22 cellular contexts compared by ENCODE assay signal in genomic region chr2:27596627-27597026, GRCh38. TPM values are rescaled to one million over a fixed set of nuclear protein-coding genes. Genes with fewer than 3 reads are reported as not detected.
DNase-seq lines count a peak whose midpoint lies in the region; ATAC-seq, FAIRE-seq and TF ChIP-seq lines count a peak whose summit lies in the region.
"Had no signal": no experiment of that assay in that cellular context is flagged by ENCODE, and none has a peak within 500 bp of the region (broad histone marks: within the 10 kb centered on the region; RNA-seq: fewer than 3 reads in every experiment).

No MANE protein-coding gene starts in this region.

- no peak overlapping the region for H3K4me3 ChIP-seq in HepG2 (replicated peaks in 1 of 3; ENCODE audit: insufficient read depth in 1 of 3, low read depth in 2 of 3, low read length in 3 of 3)
- H3K4me3 ChIP-seq in right lobe of liver, result no peak overlapping the region
- no peak overlapping the region for H3K4me3 ChIP-seq in epithelial cell of esophagus (ENCODE audit: low read length)
- no peak overlapping the region for H3K4me3 ChIP-seq in lower lobe of right lung
- H3K4me3 ChIP-seq: gastroesophageal sphincter had no signal

- H3K79me2 ChIP-seq in HepG2 (ENCODE audit: insufficient read depth, low read length), result peaks cover 75% of the 10 kb centered on the region

- POLR2A ChIA-PET in HepG2 (lab: Yijun Ruan, JAX), result interaction anchor here (1.0 kb wide), 1 partner anchor 14 kb away, joined by 5 read pairs; the partner anchor contains the start of gene ZNF512

- TF ChIP-seq POLR2A in HepG2 (IDR thresholded peaks at IDR 0.05; ENCODE audit: insufficient read depth in 1 of 2, low read depth in 2 of 2, low read length in 2 of 2) (no peak), right lobe of liver (IDR thresholded peaks at IDR 0.05) (no peak)

- no peak overlapping the region for H2AFZ ChIP-seq in HepG2 (ENCODE audit: low read length)

- no peak for TF ChIP-seq CTCF in HepG2 (CRISPR knock-in tag; IDR thresholded peaks at IDR 0.05)
- TF ChIP-seq CTCF in right lobe of liver (IDR thresholded peaks at IDR 0.05), result no peak
- no peak for TF ChIP-seq CTCF in epithelial cell of esophagus (IDR thresholded peaks at IDR 0.05; ENCODE audit: insufficient read depth, low read depth, low read length, missing control alignments)
- no peak for TF ChIP-seq CTCF in lower lobe of right lung (IDR thresholded peaks at IDR 0.05)

- no peak for TF ChIP-seq EP300 in HepG2 (IDR thresholded peaks at IDR 0.05; ENCODE audit: low read depth in 2 of 2, low read length in 2 of 2)
- no peak for TF ChIP-seq EP300 in HepG2 (CRISPR knock-in tag; IDR thresholded peaks at IDR 0.05; ENCODE audit: borderline replicate concordance)

- H3K9me3 ChIP-seq in HepG2 (ENCODE audit: low read length), result peaks cover 9% of the 10 kb centered on the region
- H3K9me3 ChIP-seq in right lobe of liver, result no peaks in the 10 kb centered on the region
- peaks cover 10% of the 10 kb centered on the region for H3K9me3 ChIP-seq in lower lobe of right lung

- H3K27ac ChIP-seq in HepG2 (ENCODE audit: extremely low read length, insufficient read depth, low read length) (no peak overlapping the region), right lobe of liver (no peak overlapping the region), lower lobe of right lung (no peak overlapping the region)
- H3K27ac ChIP-seq: gastroesophageal sphincter had no signal

- ATAC-seq in HepG2 (peak; percentile 52; the same call in 2 of the 3 replicates), right lobe of liver (no peak), HG03442 (IDR thresholded peaks at IDR 0.05; ENCODE audit: unreplicated experiment) (no peak), lower lobe of right lung (no peak), HG03045 (IDR thresholded peaks at IDR 0.05; ENCODE audit: unreplicated experiment) (no peak)
- ATAC-seq in stimulated activated naive B cell treated with anti-CD40 and anti-IgM and Interleukin-4, amounts not matched to agents 10 μg/mL and 1 μg/mL and 100 μg/mL, for 72 hours (replicated peaks), result no peak
- ATAC-seq: gastroesophageal sphincter, SK-N-SH treated with all-trans-retinoic acid at 6 μM for 48 hours, WTC11 had no signal

- TF ChIP-seq RAD21 in HepG2 (CRISPR knock-in tag; IDR thresholded peaks at IDR 0.05), result no peak

- peaks cover 23% of the 10 kb centered on the region for H4K20me1 ChIP-seq in HepG2 (ENCODE audit: insufficient read depth, low read length)

- H3K4me1 ChIP-seq in HepG2 (ENCODE audit: insufficient read depth, low read length), result peaks cover 21% of the 10 kb centered on the region
- H3K4me1 ChIP-seq in right lobe of liver, result no peaks in the 10 kb centered on the region
- peaks cover 15% of the 10 kb centered on the region for H3K4me1 ChIP-seq in lower lobe of right lung

- no peak overlapping the region for H3K4me3 Mint-ChIP-seq in stimulated activated naive B cell treated with anti-CD40 and anti-IgM and Interleukin-4, amounts not matched to agents 10 μg/mL and 1 μg/mL and 100 μg/mL, for 72 hours
- H3K4me3 Mint-ChIP-seq: immature natural killer cell; naive B cell; T-helper 2 cell treated with Interferon-gamma antibody and Interleukin-4, amounts not matched to agents 5 μg/mL and 100 μg/mL, for 36 hours; WTC11 had no signal

- intact Hi-C loops in HepG2 (cut with micrococcal nuclease; ENCODE audit: unreplicated experiment), result no loop called here
- intact Hi-C loops in right lobe of liver (cut with DNase I), result no loop called here
- intact Hi-C loops in lower lobe of right lung (cut with DNase I), result no loop called here

- H3K27me3 ChIP-seq in HepG2 (ENCODE audit: control insufficient read depth in 1 of 2, insufficient read depth in 2 of 2, low read length in 2 of 2), result no peaks in the 10 kb centered on the region
- no peaks in the 10 kb centered on the region for H3K27me3 ChIP-seq in right lobe of liver
- H3K27me3 ChIP-seq in lower lobe of right lung (ENCODE audit: low read depth), result no peaks in the 10 kb centered on the region
- H3K27me3 ChIP-seq: gastroesophageal sphincter had no signal

- H3K27ac Mint-ChIP-seq in stimulated activated naive B cell treated with anti-CD40 and anti-IgM and Interleukin-4, amounts not matched to agents 10 μg/mL and 1 μg/mL and 100 μg/mL, for 72 hours, result peak overlapping the region; percentile 73
- H3K27ac Mint-ChIP-seq: T-helper 2 cell treated with Interferon-gamma antibody and Interleukin-4, amounts not matched to agents 5 μg/mL and 100 μg/mL, for 36 hours; WTC11 had no signal

- DNase-seq in HepG2 (ENCODE audit: low spot score) (no peak), right lobe of liver (no peak), MV-4-11 (lab: John Stamatoyannopoulos, UW) (peak; percentile 20), epithelial cell of esophagus (ENCODE audit: low read depth) (peak; percentile 75), lower lobe of right lung (no peak)
- no peak for DNase-seq in stimulated activated naive B cell treated with anti-CD40 and anti-IgM and Interleukin-4, amounts not matched to agents 10 μg/mL and 1 μg/mL and 100 μg/mL, for 72 hours
- DNase-seq: activated CD4-positive, alpha-beta T cell treated with anti-CD3 and anti-CD28 coated beads, Interleukin-2, amount 50 U/mL, for 4 hours; GDM1; hippocampal formation; immature natural killer cell; naive B cell; NCI-H1694 treated with DMSO at 0.1 percent for 48 hours; NCI-H526 treated with DMSO at 0.1 percent for 48 hours; retina; stimulated activated CD4-positive, alpha-beta T cell treated with anti-CD3 and anti-CD28 coated beads, Interleukin-4, amount 100 ng/mL, for 1 hour; stimulated activated naive CD4-positive, alpha-beta T cell had no signal

- no peaks in the 10 kb centered on the region for H3K27me3 Mint-ChIP-seq in stimulated activated naive B cell treated with anti-CD40 and anti-IgM and Interleukin-4, amounts not matched to agents 10 μg/mL and 1 μg/mL and 100 μg/mL, for 72 hours
- H3K27me3 Mint-ChIP-seq: naive B cell had no signal

- peaks cover 46 to 70% of the 10 kb centered on the region in 2 donors for H3K36me3 Mint-ChIP-seq in stimulated activated naive B cell treated with anti-CD40 and anti-IgM and Interleukin-4, amounts not matched to agents 10 μg/mL and 1 μg/mL and 100 μg/mL, for 72 hours

- H3K4me1 Mint-ChIP-seq in stimulated activated naive B cell treated with anti-CD40 and anti-IgM and Interleukin-4, amounts not matched to agents 10 μg/mL and 1 μg/mL and 100 μg/mL, for 72 hours, result peaks cover 18 to 29% of the 10 kb centered on the region in 2 donors
- H3K4me1 Mint-ChIP-seq: WTC11 had no signal

- 82% methylated on average over 1 of the region's 1 CpG for WGBS in HepG2 (ENCODE audit: low lambda C conversion rate)
- WGBS in right lobe of liver (ENCODE audit: insufficient coverage, low coverage, low lambda C conversion rate, missing lambda C conversion rate), result 86% methylated on average over 1 of the region's 1 CpG

- CTCF ChIA-PET in HepG2 (lab: Yijun Ruan, JAX; ENCODE audit: low intra/inter-chr PET ratio, low total read pairs), result no interaction called here

- peaks cover 0 to 13% of the 10 kb centered on the region in 2 donors for H3K9me3 Mint-ChIP-seq in stimulated activated naive B cell treated with anti-CD40 and anti-IgM and Interleukin-4, amounts not matched to agents 10 μg/mL and 1 μg/mL and 100 μg/mL, for 72 hours

- no TSS peak for BruUV-seq in HepG2 (replicated peaks; lab: Mats Ljungman, UMichigan)

- FAIRE-seq in HepG2 (lab: Jason Lieb, UNC), result peak; percentile 53

- H3K9ac ChIP-seq in HepG2 (ENCODE audit: insufficient read depth, low read depth, low read length), result no peak overlapping the region

- in situ Hi-C loops in HepG2 (cut with HindIII; ENCODE audit: extremely low pct_ligation_motif_present, low pct_unique_long_range_greater_than_20kb), result no loop called here

- H3K36me3 ChIP-seq in HepG2 (replicated peaks in 1 of 2; ENCODE audit: control insufficient read depth in 1 of 2, insufficient read depth in 2 of 2, low read length in 2 of 2), result peaks cover 5 to 29% of the 10 kb centered on the region in 2 experiments; a peak in 3 of 5 replicates
- H3K36me3 ChIP-seq in right lobe of liver, result peaks cover 0 to 22% (median 0%) of the 10 kb centered on the region in 4 donors
- peaks cover 32% of the 10 kb centered on the region for H3K36me3 ChIP-seq in lower lobe of right lung

- no peak overlapping the region for H3K4me2 ChIP-seq in HepG2 (ENCODE audit: low read depth, low read length)

RNA-seq across cellular contexts. Expression of gene ZNF512, which starts 13.8 kb away (rescaled TPM):
- 31.0 and 38.1 TPM in 2 replicates for total RNA-seq in HepG2 (2016; rRNA removed; fragmentation: Illumina TruSeq; extraction: Trizol)
- total RNA-seq in HepG2 (2016; cell fraction: cytosol; rRNA removed; fragmentation: Illumina TruSeq; extraction: Trizol; ENCODE audit: low read depth), result 16.0 and 19.8 TPM in 2 replicates
- 26.9 and 42.0 TPM in 2 replicates for total RNA-seq in HepG2 (2016; cell fraction: insoluble cytoplasmic fraction; rRNA removed; fragmentation: Illumina TruSeq; extraction: Trizol)
- total RNA-seq in HepG2 (2016; cell fraction: membrane; rRNA removed; fragmentation: Illumina TruSeq; extraction: Trizol), result 21.0 and 25.6 TPM in 2 replicates
- total RNA-seq in HepG2 (2016; cell fraction: nucleus; rRNA removed; fragmentation: Illumina TruSeq; extraction: Trizol), result 41.8 and 49.3 TPM in 2 replicates
- 27.9 and 29.8 TPM in 2 replicates for polyA plus RNA-seq in HepG2 (2011; rRNA removed)
- polyA plus RNA-seq in HepG2 (2011; cell fraction: cytosol; rRNA removed), result 13.4 and 17.0 TPM in 2 replicates
- 81.1 and 98.2 TPM in 2 replicates for polyA plus RNA-seq in HepG2 (2011; cell fraction: nucleus; rRNA removed)
- polyA plus RNA-seq in HepG2 (2012), result 22.2 and 36.6 TPM in 2 replicates
- 3.3 and 4.9 TPM in 2 replicates for polyA plus RNA-seq in HepG2 (2016; cell fraction: cytosol; fragmentation: Illumina TruSeq; extraction: Trizol; ENCODE audit: low read depth)
- polyA plus RNA-seq in HepG2 (2016; cell fraction: insoluble cytoplasmic fraction; fragmentation: Illumina TruSeq; extraction: Trizol; ENCODE audit: low read depth), result 33.7 and 36.8 TPM in 2 replicates
- polyA plus RNA-seq in HepG2 (2016; cell fraction: membrane; fragmentation: Illumina TruSeq; extraction: Trizol; ENCODE audit: low read depth), result 10.9 TPM in 2 replicates
- polyA plus RNA-seq in HepG2 (2016; cell fraction: nucleus; fragmentation: Illumina TruSeq; extraction: Trizol; ENCODE audit: insufficient read depth, low read depth), result 65.8 and 79.5 TPM in 2 replicates
- 19.0 and 22.7 TPM in 2 replicates for polyA minus RNA-seq in HepG2 (2011; rRNA and poly(A)+ RNA removed; ENCODE audit: low replicate concordance)
- 9.5 and 10.0 TPM in 2 replicates for polyA minus RNA-seq in HepG2 (2011; cell fraction: cytosol; rRNA and poly(A)+ RNA removed)
- polyA minus RNA-seq in HepG2 (2011; cell fraction: nucleus; rRNA and poly(A)+ RNA removed), result 57.8 and 73.6 TPM in 2 replicates
- 10 to 100 TPM in 1 of 6 experiments, 1 to 10 TPM in 5; 5.5 to 13.4 (median 6.8) TPM for total RNA-seq in right lobe of liver
- 29.5 TPM for total RNA-seq in lower lobe of right lung

RNA-seq across cellular contexts. Expression of gene CCDC121, which starts 32.2 kb away (rescaled TPM):
- total RNA-seq in HepG2 (2016; rRNA removed; fragmentation: Illumina TruSeq; extraction: Trizol) (3.0 and 3.8 TPM in 2 replicates), right lobe of liver (1 to 10 TPM in 4 of 6 experiments, under 1 TPM in 2; 0.74 to 2.1 (median 1.5) TPM), lower lobe of right lung (5.9 TPM)
- total RNA-seq in HepG2 (2016; cell fraction: cytosol; rRNA removed; fragmentation: Illumina TruSeq; extraction: Trizol; ENCODE audit: low read depth), result 0.40 and 1.1 TPM in 2 replicates
- 3.4 and 4.4 TPM in 2 replicates for total RNA-seq in HepG2 (2016; cell fraction: insoluble cytoplasmic fraction; rRNA removed; fragmentation: Illumina TruSeq; extraction: Trizol)
- total RNA-seq in HepG2 (2016; cell fraction: membrane; rRNA removed; fragmentation: Illumina TruSeq; extraction: Trizol), result 2.0 TPM in 2 replicates
- total RNA-seq in HepG2 (2016; cell fraction: nucleus; rRNA removed; fragmentation: Illumina TruSeq; extraction: Trizol), result 2.3 and 2.7 TPM in 2 replicates
- 1.2 and 1.9 TPM in 2 replicates for polyA plus RNA-seq in HepG2 (2011; rRNA removed)
- polyA plus RNA-seq in HepG2 (2011; cell fraction: cytosol; rRNA removed), result 0.50 and 0.79 TPM in 2 replicates
- 0.61 and 0.88 TPM in 2 replicates for polyA plus RNA-seq in HepG2 (2011; cell fraction: nucleus; rRNA removed)
- polyA plus RNA-seq in HepG2 (2012), result 1.3 and 2.8 TPM in 2 replicates
- 0.28 and 0.31 TPM in 2 replicates for polyA plus RNA-seq in HepG2 (2016; cell fraction: cytosol; fragmentation: Illumina TruSeq; extraction: Trizol; ENCODE audit: low read depth)
- polyA plus RNA-seq in HepG2 (2016; cell fraction: insoluble cytoplasmic fraction; fragmentation: Illumina TruSeq; extraction: Trizol; ENCODE audit: low read depth), result 3.4 and 5.5 TPM in 2 replicates
- polyA plus RNA-seq in HepG2 (2016; cell fraction: membrane; fragmentation: Illumina TruSeq; extraction: Trizol; ENCODE audit: low read depth), result 0.83 and 1.1 TPM in 2 replicates
- polyA plus RNA-seq in HepG2 (2016; cell fraction: nucleus; fragmentation: Illumina TruSeq; extraction: Trizol; ENCODE audit: insufficient read depth, low read depth), result 3.8 and 3.9 TPM in 2 replicates
- 0.46 and 0.49 TPM in 2 replicates for polyA minus RNA-seq in HepG2 (2011; rRNA and poly(A)+ RNA removed; ENCODE audit: low replicate concordance)
- 0.79 and 1.1 TPM in 2 replicates for polyA minus RNA-seq in HepG2 (2011; cell fraction: cytosol; rRNA and poly(A)+ RNA removed)
- 1.9 and 2.6 TPM in 2 replicates for polyA minus RNA-seq in HepG2 (2011; cell fraction: nucleus; rRNA and poly(A)+ RNA removed)

RNA-seq across cellular contexts. Expression of gene GPN1, which starts 32.2 kb away (rescaled TPM):
- 62.7 and 98.5 TPM in 2 replicates for total RNA-seq in HepG2 (2016; rRNA removed; fragmentation: Illumina TruSeq; extraction: Trizol)
- total RNA-seq in HepG2 (2016; cell fraction: cytosol; rRNA removed; fragmentation: Illumina TruSeq; extraction: Trizol; ENCODE audit: low read depth), result 11.8 and 12.1 TPM in 2 replicates
- total RNA-seq in HepG2 (2016; cell fraction: insoluble cytoplasmic fraction; rRNA removed; fragmentation: Illumina TruSeq; extraction: Trizol), result 62.1 and 103 TPM in 2 replicates
- total RNA-seq in HepG2 (2016; cell fraction: membrane; rRNA removed; fragmentation: Illumina TruSeq; extraction: Trizol), result 36.3 and 39.5 TPM in 2 replicates
- total RNA-seq in HepG2 (2016; cell fraction: nucleus; rRNA removed; fragmentation: Illumina TruSeq; extraction: Trizol), result 35.4 and 37.8 TPM in 2 replicates
- polyA plus RNA-seq in HepG2 (2011; rRNA removed), result 51.9 and 54.5 TPM in 2 replicates
- polyA plus RNA-seq in HepG2 (2011; cell fraction: cytosol; rRNA removed), result 29.7 and 46.3 TPM in 2 replicates
- polyA plus RNA-seq in HepG2 (2011; cell fraction: nucleus; rRNA removed), result 16.8 and 22.2 TPM in 2 replicates
- polyA plus RNA-seq in HepG2 (2012), result 41.7 and 47.0 TPM in 2 replicates
- 13.4 and 13.7 TPM in 2 replicates for polyA plus RNA-seq in HepG2 (2016; cell fraction: cytosol; fragmentation: Illumina TruSeq; extraction: Trizol; ENCODE audit: low read depth)
- 89.3 and 97.6 TPM in 2 replicates for polyA plus RNA-seq in HepG2 (2016; cell fraction: insoluble cytoplasmic fraction; fragmentation: Illumina TruSeq; extraction: Trizol; ENCODE audit: low read depth)
- 26.6 and 27.4 TPM in 2 replicates for polyA plus RNA-seq in HepG2 (2016; cell fraction: membrane; fragmentation: Illumina TruSeq; extraction: Trizol; ENCODE audit: low read depth)
- polyA plus RNA-seq in HepG2 (2016; cell fraction: nucleus; fragmentation: Illumina TruSeq; extraction: Trizol; ENCODE audit: insufficient read depth, low read depth), result 43.6 and 44.2 TPM in 2 replicates
- 68.4 and 76.3 TPM in 2 replicates for polyA minus RNA-seq in HepG2 (2011; rRNA and poly(A)+ RNA removed; ENCODE audit: low replicate concordance)
- 27.5 and 32.2 TPM in 2 replicates for polyA minus RNA-seq in HepG2 (2011; cell fraction: cytosol; rRNA and poly(A)+ RNA removed)
- 54.5 and 62.1 TPM in 2 replicates for polyA minus RNA-seq in HepG2 (2011; cell fraction: nucleus; rRNA and poly(A)+ RNA removed)
- 10 to 100 TPM in 4 of 6 experiments, 1 to 10 TPM in 2; 9.4 to 14.6 (median 11.3) TPM for total RNA-seq in right lobe of liver
- 21.9 TPM for total RNA-seq in lower lobe of right lung

Comparison
In these comparisons a context has a peak if more than half of its experiments do, and no peak if none do; other contexts are left out.
1. DNase-seq: peak in MV-4-11 (single experiment) and epithelial cell of esophagus (single experiment); none in HepG2 (single experiment), right lobe of liver (0 of 3), stimulated activated naive B cell treated with anti-CD40 and anti-IgM and Interleukin-4, amounts not matched to agents 10 μg/mL and 1 μg/mL and 100 μg/mL, for 72 hours (single experiment) and lower lobe of right lung (single experiment).